Comparison of ENCODE assay signal across 8 cellular contexts in the genomic region with DNA sequence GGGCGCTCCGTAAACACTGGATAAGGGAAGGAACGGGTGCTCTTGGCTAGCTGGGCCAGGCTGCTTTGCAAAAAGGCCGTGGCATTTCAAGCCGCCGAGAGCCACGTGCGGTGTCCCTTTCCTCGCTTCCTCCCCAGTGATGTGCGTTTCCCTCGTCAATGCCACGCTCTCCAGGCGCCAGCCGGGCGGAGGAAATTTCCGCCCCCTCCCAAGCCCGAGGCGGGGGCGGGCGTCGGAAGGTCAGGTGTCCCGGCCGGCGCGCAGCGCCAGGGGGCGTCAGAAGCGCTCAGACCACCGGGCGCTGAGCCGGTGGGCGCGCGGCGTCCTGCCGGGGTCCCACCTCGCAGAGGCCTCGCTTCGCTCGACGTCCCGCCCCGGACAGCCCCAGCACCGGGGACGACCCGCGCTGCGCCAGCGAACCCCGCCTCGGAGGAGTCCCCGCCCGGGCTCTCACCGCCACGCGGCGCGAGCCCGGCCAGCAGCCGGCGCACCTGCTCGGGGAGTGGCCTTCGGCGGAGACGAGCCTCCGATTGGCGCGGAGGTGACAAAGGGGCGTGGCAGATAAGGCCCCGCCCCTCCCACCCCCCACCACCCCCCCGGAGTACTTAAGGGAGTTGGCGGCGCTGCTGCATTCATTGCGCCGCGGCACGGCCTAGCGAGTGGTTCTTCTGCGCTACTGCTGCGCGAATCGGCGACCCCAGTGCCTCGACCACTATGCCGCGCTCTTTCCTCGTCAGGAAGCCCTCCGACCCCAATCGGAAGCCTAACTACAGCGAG. TPM values are rescaled to one million over a fixed set of nuclear protein-coding genes. Genes with fewer than 3 reads are reported as not detected.
DNase-seq lines count a peak whose midpoint lies in the region; ATAC-seq and TF ChIP-seq lines count a peak whose summit lies in the region.

A gene (plus strand): TSS at position 635 of the 777 bp plus-strand sequence. CDS start 80 bp downstream, at position 715.

- ATAC-seq in HG02642 (IDR thresholded peaks at IDR 0.05; ENCODE audit: poor library complexity, unreplicated experiment) (peak; percentile 81), T-cell (replicated peaks in 1 of 4) (peak; percentile 89 to 94 (median 92)), left ventricle myocardium superior (peak; percentile 90)

- TF ChIP-seq POLR2A in GM10847 (IDR thresholded peaks at IDR 0.05; ENCODE audit: extremely low read depth, insufficient read length), result peak; percentile 87
- TF ChIP-seq POLR2A in adrenal gland (IDR thresholded peaks at IDR 0.05), result peak; percentile 73 to 82

- peak within 1 kb of the TSS; percentile 62 to 73 (median 69) for H3K4me3 Mint-ChIP-seq in T-cell

- WGBS in adrenal gland, 4 donors, result 0 to 6% (median 1%) methylated on average over 3 to 90 of the region's 90 CpGs
- 3% methylated on average over 90 of the region's 90 CpGs for WGBS in urinary bladder

- H3K4me3 ChIP-seq in adrenal gland, result peak within 1 kb of the TSS in 2 of 4 donors; percentile 37 to 47
- H3K4me3 ChIP-seq in urinary bladder (ENCODE audit: low read depth, low read length), result peak within 1 kb of the TSS; percentile 49

- H3K9me3 Mint-ChIP-seq in T-cell, result no peaks in the 10 kb centered on the region

- no peaks in the 10 kb centered on the region for H3K36me3 Mint-ChIP-seq in T-cell

- H3K27ac ChIP-seq in adrenal gland (peak within 1 kb of the TSS; percentile 11 to 94 (median 49)), urinary bladder (ENCODE audit: low read depth) (no peak within 1 kb of the TSS)

- intact Hi-C loops in adrenal gland (cut with DNase I), result no loop called here
- intact Hi-C loops in left ventricle myocardium superior (cut with micrococcal nuclease), result loop anchor here (5.0 kb wide), 1 partner anchor 100 kb away; no protein-coding TSS in a partner anchor

- peak within 1 kb of the TSS; percentile 19 to 85 for H3K27ac Mint-ChIP-seq in T-cell

- H3K36me3 ChIP-seq in adrenal gland (replicated peaks in 1 of 2) (no peaks in the 10 kb centered on the region), urinary bladder (ENCODE audit: insufficient read depth) (no peaks in the 10 kb centered on the region)

- H3K4me1 ChIP-seq in adrenal gland (replicated peaks in 1 of 2), result peaks cover 7 to 20% of the 10 kb centered on the region in 2 donors
- no peaks in the 10 kb centered on the region for H3K4me1 ChIP-seq in urinary bladder (ENCODE audit: insufficient read depth)

- DNase-seq in NCI-H1417 treated with DMSO at 0.1 percent for 48 hours (lab: John Stamatoyannopoulos, UW) (peak; percentile 13), T-cell (peak; percentile 60 to 86 (median 80)), adrenal gland (peak; percentile 72 to 85 (median 80)), left ventricle myocardium superior (peak; percentile 87), pulmonary artery endothelial cell (ENCODE audit: low read depth, low spot score) (peak; percentile 52)

- TF ChIP-seq CTCF in adrenal gland (IDR thresholded peaks at IDR 0.05), result peak in 4 of 6 experiments; percentile 17 to 63 (median 51)

- CTCF ChIA-PET in T-cell (lab: Charles Lee), result interaction anchor here (0.6 to 4.9 kb wide), 8 partner anchors 87 to 879 kb away, joined by 3 to 51 read pairs (median 4); no protein-coding TSS in a partner anchor

- POLR2A ChIA-PET in T-cell (lab: Charles Lee), result interaction anchor here in 1 of 2 donors (1.0 kb wide), 1 partner anchor 134 kb away, joined by 5 read pairs; no protein-coding TSS in a partner anchor

- H3K9me3 ChIP-seq in adrenal gland (replicated peaks in 1 of 3), result no peaks in the 10 kb centered on the region

- peaks cover 29 to 32% (median 31%) of the 10 kb centered on the region in 3 donors for H3K4me1 Mint-ChIP-seq in T-cell

- peaks cover 0 to 3% of the 10 kb centered on the region in 2 donors for H3K27me3 Mint-ChIP-seq in T-cell

- no peaks in the 10 kb centered on the region for H3K27me3 ChIP-seq in adrenal gland

RNA-seq across cellular contexts. Expression of the gene that starts here (rescaled TPM):
- 1 to 10 TPM in 3 of 5 donors, under 1 TPM in 2; 0.95 to 3.1 (median 1.3) TPM for total RNA-seq in T-cell
- 10 to 100 TPM in 3 of 8 donors, 1 to 10 TPM in 5; 2.2 to 12.1 (median 8.4) TPM for total RNA-seq in adrenal gland
- polyA plus RNA-seq in adrenal gland, result 10 to 100 TPM in 2 of 3 donors, 1 to 10 TPM in 1; 2.6 to 13.2 (median 10.9) TPM
- total RNA-seq in left ventricle myocardium superior, result 0.82 TPM
- total RNA-seq in pulmonary artery endothelial cell, result 0.86 and 2.1 TPM in 2 replicates
- total RNA-seq in urinary bladder, result 0.69 TPM
- polyA plus RNA-seq in urinary bladder, result 20.9 TPM

Comparison
In these comparisons a context has a peak if more than half of its experiments do, and no peak if none do; other contexts are left out.
1. Peak in DNase-seq and ATAC-seq in left ventricle myocardium superior; RNA of the gene not detected or under 1 TPM.
2. DNase-seq: peak in every context shown above with its lines; median percentile 87 in left ventricle myocardium superior; 80 in T-cell; 80 in adrenal gland; 52 in pulmonary artery endothelial cell; 13 in NCI-H1417 treated with DMSO at 0.1 percent for 48 hours.